Comparison of ENCODE assay signal across 15 cellular contexts in the genomic region with DNA sequence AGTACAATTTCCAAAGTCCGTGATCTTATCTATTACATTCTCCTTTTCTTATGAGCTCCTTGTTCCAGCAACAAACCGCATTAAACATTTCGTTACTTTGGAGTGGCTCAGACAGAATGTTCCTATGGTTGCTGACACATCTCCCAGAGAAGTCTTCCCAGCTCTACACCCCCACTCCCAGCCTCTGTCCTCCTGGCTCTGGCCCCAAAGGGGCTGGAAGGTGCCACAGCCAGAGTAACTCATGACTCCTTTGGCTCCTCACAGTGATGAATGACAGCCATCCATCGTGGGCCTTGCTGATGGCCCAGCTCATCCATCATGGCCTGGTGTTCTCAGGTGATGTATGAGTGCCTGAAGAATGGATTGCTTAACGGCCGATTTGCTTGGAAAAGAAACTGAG.
DNase-seq lines count a peak whose midpoint lies in the region; ATAC-seq and TF ChIP-seq lines count a peak whose summit lies in the region.
"Had no signal": no experiment of that assay in that cellular context is flagged by ENCODE, and none has a peak within 500 bp of the region (broad histone marks: within the 10 kb centered on the region; RNA-seq: fewer than 3 reads in every experiment).

No MANE protein-coding gene starts in this region.

- in situ Hi-C loops in mammary epithelial cell (cut with MboI; ENCODE audit: low sequenced_read_pairs in 2 of 2) (no loop called here), G401 (cut with HindIII; ENCODE audit: low sequenced_read_pairs) (no loop called here)

- no TSS peak for BruUV-seq in mammary epithelial cell (replicated peaks; lab: Mats Ljungman, UMichigan)

- H3K4me1 ChIP-seq in mammary epithelial cell (ENCODE audit: insufficient read depth, low read length) (no peaks in the 10 kb centered on the region), breast epithelium (no peaks in the 10 kb centered on the region), psoas muscle (no peaks in the 10 kb centered on the region)
- H3K4me1 ChIP-seq: A549, HAP-1 had no signal

- TF ChIP-seq POLR2A in breast epithelium (IDR thresholded peaks at IDR 0.05) = no peak

- DNase-seq in mammary epithelial cell (peak; percentile 20), breast epithelium (ENCODE audit: low spot score in 2 of 2) (no peak), left ventricle myocardium superior (no peak), Right ventricle myocardium inferior (ENCODE audit: missing footprints) (no peak), psoas muscle (peak in 1 of 2 donors; percentile 63), G401 (ENCODE audit: low spot score) (no peak), RPMI8226 (no peak)
- DNase-seq: AML-193; CD4-positive, alpha-beta memory T cell; DMS153; DMS79; GF-D8 had no signal

- ATAC-seq in left ventricle myocardium superior = peak; percentile 25
- no peak for ATAC-seq in Right ventricle myocardium inferior
- ATAC-seq in psoas muscle = peak in 3 of 4 donors; percentile 90 to 97 (median 90)
- ATAC-seq: A549 had no signal

- H3K79me2 ChIP-seq in mammary epithelial cell (ENCODE audit: insufficient read depth, low read length) = no peaks in the 10 kb centered on the region

- intact Hi-C loops in mammary epithelial cell (cut with micrococcal nuclease) = no loop called here
- intact Hi-C loops in breast epithelium (cut with DNase I; ENCODE audit: low total_unique reads) = no loop called here
- intact Hi-C loops in left ventricle myocardium superior (cut with micrococcal nuclease) = no loop called here
- intact Hi-C loops in Right ventricle myocardium inferior (cut with DNase I) = no loop called here
- intact Hi-C loops in psoas muscle (cut with DNase I) = no loop called here

- WGBS in mammary epithelial cell (ENCODE audit: low coverage, missing lambda C conversion rate) = 50% methylated on average over 6 of the region's 6 CpGs
- whole genome bisulfite sequencing in psoas muscle, 3 donors = 79 to 87% (median 80%) methylated on average over 6 of the region's 6 CpGs

- H3K36me3 ChIP-seq in mammary epithelial cell (ENCODE audit: insufficient read depth, low read length) (no peaks in the 10 kb centered on the region), breast epithelium (no peaks in the 10 kb centered on the region), psoas muscle (ENCODE audit: insufficient read depth in 1 of 2, low read depth in 1 of 2) (no peaks in the 10 kb centered on the region)
- H3K36me3 ChIP-seq: HAP-1 had no signal

- H3K4me2 ChIP-seq in mammary epithelial cell (ENCODE audit: insufficient read depth, low read depth, low read length) = no peak overlapping the region
- H3K4me2 ChIP-seq: A549 had no signal

- H3K27me3 ChIP-seq in mammary epithelial cell (ENCODE audit: insufficient read depth, low read length) (no peaks in the 10 kb centered on the region), breast epithelium (no peaks in the 10 kb centered on the region), psoas muscle (ENCODE audit: insufficient read depth in 3 of 3, low read length in 2 of 3) (no peaks in the 10 kb centered on the region)

- no peak overlapping the region for H3K9ac ChIP-seq in mammary epithelial cell (ENCODE audit: insufficient read depth, low read length)

- CTCF ChIA-PET in mammary epithelial cell (lab: Charles Lee; ENCODE audit: low non-redundant PET) = no interaction called here

- H3K9me3 ChIP-seq in mammary epithelial cell (replicated peaks; ENCODE audit: insufficient read depth, low read length) = no peaks in the 10 kb centered on the region
- no peaks in the 10 kb centered on the region for H3K9me3 ChIP-seq in breast epithelium
- H3K9me3 ChIP-seq in psoas muscle = no peaks in the 10 kb centered on the region
- H3K9me3 ChIP-seq: A549, HAP-1 had no signal

- no peak overlapping the region for H2AFZ ChIP-seq in mammary epithelial cell (ENCODE audit: low read depth, low read length)

- H3K27ac ChIP-seq in mammary epithelial cell (ENCODE audit: insufficient read depth, low read depth, low read length) (no peak overlapping the region), breast epithelium (peak overlapping the region in 1 of 2 donors; percentile 26), psoas muscle (no peak overlapping the region)
- H3K27ac ChIP-seq: 22Rv1, A549 had no signal

- no peak overlapping the region for H3K4me3 ChIP-seq in mammary epithelial cell (replicated peaks in 1 of 3; ENCODE audit: insufficient read depth in 1 of 3, low read depth in 2 of 3, low read length in 3 of 3)
- no peak overlapping the region for H3K4me3 ChIP-seq in breast epithelium
- H3K4me3 ChIP-seq in psoas muscle = no peak overlapping the region
- H3K4me3 ChIP-seq: A549, HAP-1 had no signal

- H4K20me1 ChIP-seq in mammary epithelial cell (ENCODE audit: insufficient read depth, low read length) = no peaks in the 10 kb centered on the region

- TF ChIP-seq CTCF in mammary epithelial cell (conservative IDR thresholded peaks at IDR 0.05 in 1 of 2, IDR thresholded peaks at IDR 0.05 in 1 of 2; ENCODE audit: extremely low read depth in 1 of 2, insufficient read depth in 1 of 2, low read depth in 1 of 2, low read length in 2 of 2) (no peak), breast epithelium (IDR thresholded peaks at IDR 0.05) (no peak), psoas muscle (IDR thresholded peaks at IDR 0.05) (no peak)

- dilution Hi-C loops in mammary epithelial cell (cut with HindIII; ENCODE audit: low sequenced_read_pairs) = no loop called here
